Comparison of ENCODE assay signal across 14 cellular contexts in the genomic region with DNA sequence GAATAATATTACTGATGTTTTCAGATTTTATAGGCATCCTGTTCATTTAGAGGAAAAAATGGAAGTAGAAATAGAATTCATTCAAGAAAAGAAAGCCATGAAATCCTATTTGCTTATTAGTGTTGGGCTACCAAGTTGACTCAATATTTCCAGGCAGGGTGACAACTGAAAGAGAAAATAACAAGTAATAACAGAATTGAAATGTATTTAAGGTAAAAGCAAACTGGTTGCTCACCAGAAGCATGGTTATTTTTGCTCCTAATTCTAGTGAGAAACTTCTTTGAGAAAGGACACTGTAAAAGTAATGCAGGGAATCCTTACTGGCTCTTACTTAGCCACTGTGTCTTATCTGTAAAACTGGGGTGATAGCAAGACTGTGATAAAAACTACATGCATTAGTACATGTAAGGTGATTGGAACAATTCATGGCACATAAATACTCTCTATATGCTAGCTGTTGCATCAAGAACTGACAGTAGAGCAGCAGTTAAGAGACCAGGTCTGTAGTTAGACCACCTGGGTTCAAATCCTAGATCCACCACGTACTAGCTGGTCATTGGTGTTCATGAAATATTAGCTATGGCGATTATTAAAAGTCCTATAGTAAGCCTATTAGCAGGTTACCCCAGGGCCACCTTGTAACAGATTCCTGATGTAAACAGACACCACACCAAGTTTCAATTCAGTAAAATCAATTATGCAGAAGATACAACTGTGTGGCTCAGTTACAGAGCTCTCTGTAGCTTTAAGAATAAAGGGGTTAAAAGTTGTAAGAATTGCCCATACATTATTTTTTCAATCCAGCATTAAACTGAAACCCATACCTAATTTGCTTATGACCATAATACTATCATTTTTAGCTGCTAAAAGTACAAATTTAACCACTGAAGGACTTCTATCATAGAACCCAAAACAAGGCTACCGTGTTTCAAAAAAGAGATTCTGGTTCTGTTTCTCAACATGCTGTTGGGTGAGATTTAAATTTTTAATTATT.
DNase-seq lines count a peak whose midpoint lies in the region; ATAC-seq and TF ChIP-seq lines count a peak whose summit lies in the region.
"Had no signal": no experiment of that assay in that cellular context is flagged by ENCODE, and none has a peak within 500 bp of the region (broad histone marks: within the 10 kb centered on the region; RNA-seq: fewer than 3 reads in every experiment).

No MANE protein-coding gene starts in this region.

- no TSS peak for BruUV-seq in PC-3 (replicated peaks; lab: Mats Ljungman, UMichigan)

- TF ChIP-seq CTCF in PC-3 (conservative IDR thresholded peaks at IDR 0.05; ENCODE audit: low read depth, low read length), result no peak

- peak; percentile 76 for ATAC-seq in GM18858 (IDR thresholded peaks at IDR 0.05; ENCODE audit: unreplicated experiment)
- peak; percentile 63 for ATAC-seq in GM21381 (IDR thresholded peaks at IDR 0.05; ENCODE audit: unreplicated experiment)
- peak; percentile 77 for ATAC-seq in HG02943 (IDR thresholded peaks at IDR 0.05; ENCODE audit: low read depth, unreplicated experiment)
- peak; percentile 65 for ATAC-seq in HG03571 (IDR thresholded peaks at IDR 0.05; ENCODE audit: unreplicated experiment)
- ATAC-seq in PC-3, result no peak
- no peak for ATAC-seq in GM21825 (IDR thresholded peaks at IDR 0.05; ENCODE audit: unreplicated experiment)
- ATAC-seq: Right ventricle myocardium inferior had no signal

- no peak overlapping the region for H3K9ac ChIP-seq in PC-3 (ENCODE audit: low read length)

- intact Hi-C loops in PC-3 (cut with micrococcal nuclease), result no loop called here

- H3K4me1 ChIP-seq in PC-3 (ENCODE audit: insufficient read depth, low read length), result peaks cover 21% of the 10 kb centered on the region

- H4K20me1 ChIP-seq in PC-3 (ENCODE audit: low read length), result no peaks in the 10 kb centered on the region

- H3K27me3 ChIP-seq in PC-3 (ENCODE audit: low read length), result no peaks in the 10 kb centered on the region

- H3F3A ChIP-seq in PC-3 (ENCODE audit: low read length, unreplicated experiment), result no peaks in the 10 kb centered on the region

- no peaks in the 10 kb centered on the region for H3K9me2 ChIP-seq in PC-3 (replicated peaks; ENCODE audit: low read length)

- no peaks in the 10 kb centered on the region for H3K36me3 ChIP-seq in PC-3 (ENCODE audit: low read depth, low read length)
- H3K36me3 ChIP-seq: left ventricle myocardium inferior had no signal

- no peak overlapping the region for H3K4me3 ChIP-seq in PC-3 (ENCODE audit: low read length)
- H3K4me3 ChIP-seq: left ventricle myocardium inferior had no signal

- H3K4me2 ChIP-seq in PC-3 (ENCODE audit: low read length), result no peak overlapping the region

- H3K9me3 ChIP-seq in PC-3 (ENCODE audit: low read length), result no peaks in the 10 kb centered on the region

- CTCF ChIA-PET in PC-3 (lab: Charles Lee), result no interaction called here

- POLR2A ChIA-PET in PC-3 (lab: Charles Lee; ENCODE audit: unreplicated experiment), result no interaction called here

- DNase-seq in activated CD4-positive, CD25-positive, alpha-beta regulatory T cell (lab: John Stamatoyannopoulos, UW), result no peak
- DNase-seq in PC-3 (no peak), Ammon's horn (ENCODE audit: low spot score) (no peak)
- DNase-seq: activated T-cell treated with anti-CD3 and anti-CD28 coated beads, Interleukin-2, amount 50 U/mL, for 24 hours; GDM1; left ventricle myocardium inferior had no signal

- H3K79me2 ChIP-seq in PC-3 (ENCODE audit: low read length), result no peaks in the 10 kb centered on the region

- no peak overlapping the region for H2AFZ ChIP-seq in PC-3 (ENCODE audit: low read length)

- no peak overlapping the region for H3K27ac ChIP-seq in PC-3 (ENCODE audit: low read length)
- H3K27ac ChIP-seq: C4-2B, left ventricle myocardium inferior, VCaP had no signal

Comparison
In these comparisons a context has a peak if more than half of its experiments do, and no peak if none do; other contexts are left out.
1. ATAC-seq: peak in GM18858 (single experiment), GM21381 (single experiment), HG02943 (single experiment) and HG03571 (single experiment); none in PC-3 (single experiment) and GM21825 (single experiment).